Comparison of ENCODE assay signal across 12 cellular contexts in genomic region chr2:10620481-10620880, GRCh38.
DNase-seq lines count a peak whose midpoint lies in the region; ATAC-seq and TF ChIP-seq lines count a peak whose summit lies in the region.
"Had no signal": no experiment of that assay in that cellular context is flagged by ENCODE, and none has a peak within 500 bp of the region (broad histone marks: within the 10 kb centered on the region; RNA-seq: fewer than 3 reads in every experiment).

No MANE protein-coding gene starts in this region.

- H3K27me3 ChIP-seq in PC-3 (ENCODE audit: low read length): no peaks in the 10 kb centered on the region
- no peaks in the 10 kb centered on the region for H3K27me3 ChIP-seq in lower lobe of right lung (ENCODE audit: low read depth)
- H3K27me3 ChIP-seq in H7 (ENCODE audit: control insufficient read depth, insufficient read depth, low read length): no peaks in the 10 kb centered on the region
- H3K27me3 ChIP-seq: BE2C had no signal

- no TSS peak for BruUV-seq in PC-3 (replicated peaks; lab: Mats Ljungman, UMichigan)

- no peak overlapping the region for H3K9ac ChIP-seq in PC-3 (ENCODE audit: low read length)

- H3K36me3 Mint-ChIP-seq in activated CD8-positive, alpha-beta memory T cell treated with anti-CD3 and anti-CD28 coated beads, Interleukin-2, amount 10 ng/mL, durations not matched to agents 7 days and 5 days: peaks cover 50% of the 10 kb centered on the region
- peaks cover 43% of the 10 kb centered on the region for H3K36me3 Mint-ChIP-seq in stimulated activated effector memory CD8-positive, alpha-beta T cell treated with anti-CD3 and anti-CD28 coated beads, Interleukin-12 subunit alpha, Interleukin-12 subunit beta, amount 100 ng/mL, for 72 hours

- no peaks in the 10 kb centered on the region for H3K27me3 Mint-ChIP-seq in activated CD8-positive, alpha-beta memory T cell treated with anti-CD3 and anti-CD28 coated beads, Interleukin-2, amount 10 ng/mL, durations not matched to agents 7 days and 5 days
- H3K27me3 Mint-ChIP-seq: dendritic cell treated with granulocyte-macrophage colony-stimulating factor and Interleukin-4, amounts not matched to agents 40 ng/mL and 50 ng/mL, for 4 days had no signal

- H3K9me3 Mint-ChIP-seq in activated CD8-positive, alpha-beta memory T cell treated with anti-CD3 and anti-CD28 coated beads, Interleukin-2, amount 10 ng/mL, durations not matched to agents 7 days and 5 days (ENCODE audit: low read depth): peaks cover 3% of the 10 kb centered on the region
- no peaks in the 10 kb centered on the region for H3K9me3 Mint-ChIP-seq in stimulated activated effector memory CD8-positive, alpha-beta T cell treated with anti-CD3 and anti-CD28 coated beads, Interleukin-12 subunit alpha, Interleukin-12 subunit beta, amount 100 ng/mL, for 72 hours
- H3K9me3 Mint-ChIP-seq: dendritic cell treated with granulocyte-macrophage colony-stimulating factor and Interleukin-4, amounts not matched to agents 40 ng/mL and 50 ng/mL, for 4 days had no signal

- ATAC-seq in activated CD8-positive, alpha-beta memory T cell treated with anti-CD3 and anti-CD28 coated beads, Interleukin-2, amount 10 ng/mL, durations not matched to agents 7 days and 5 days: peak; percentile 94
- ATAC-seq in PC-3: no peak
- peak; percentile 98 for ATAC-seq in stimulated activated effector memory CD8-positive, alpha-beta T cell treated with anti-CD3 and anti-CD28 coated beads, Interleukin-12 subunit alpha, Interleukin-12 subunit beta, amount 100 ng/mL, for 72 hours
- ATAC-seq in lower lobe of right lung: no peak
- ATAC-seq in left lobe of liver: no peak
- ATAC-seq: psoas muscle had no signal

- H3K9me3 ChIP-seq in PC-3 (ENCODE audit: low read length) (no peaks in the 10 kb centered on the region), lower lobe of right lung (no peaks in the 10 kb centered on the region)
- H3K9me3 ChIP-seq: BE2C, psoas muscle had no signal

- H3K27ac ChIP-seq in PC-3 (ENCODE audit: low read length): no peak overlapping the region
- H3K27ac ChIP-seq in lower lobe of right lung: no peak overlapping the region
- H3K27ac ChIP-seq: psoas muscle had no signal

- DNase-seq in activated CD8-positive, alpha-beta memory T cell treated with anti-CD3 and anti-CD28 coated beads, Interleukin-2, amount 10 ng/mL, durations not matched to agents 7 days and 5 days: peak; percentile 44
- DNase-seq in activated CD8-positive, alpha-beta memory T cell treated with anti-CD3 and anti-CD28 coated beads, Interleukin-2, amount 50 U/mL, for 4 hours: no peak
- DNase-seq in PC-3 (peak; percentile 26), epithelial cell of esophagus (ENCODE audit: low read depth) (peak; percentile 29), lower lobe of right lung (no peak), left lobe of liver (ENCODE audit: low spot score) (no peak), H7 (no peak)
- no peak for DNase-seq in stimulated activated effector memory CD8-positive, alpha-beta T cell treated with anti-CD3 and anti-CD28 coated beads, Interleukin-12 subunit alpha, Interleukin-12 subunit beta, amount 100 ng/mL, for 72 hours (ENCODE audit: low spot score in 2 of 2)
- DNase-seq: BE2C, islet precursor cell, psoas muscle had no signal

- H3K4me1 ChIP-seq in PC-3 (ENCODE audit: insufficient read depth, low read length): peaks cover 20% of the 10 kb centered on the region
- H3K4me1 ChIP-seq in lower lobe of right lung: peaks cover 5% of the 10 kb centered on the region
- H3K4me1 ChIP-seq: BE2C had no signal

- H4K20me1 ChIP-seq in PC-3 (ENCODE audit: low read length): no peaks in the 10 kb centered on the region

- peaks cover 4% of the 10 kb centered on the region for H3F3A ChIP-seq in PC-3 (ENCODE audit: low read length, unreplicated experiment)

- H3K27ac Mint-ChIP-seq in activated CD8-positive, alpha-beta memory T cell treated with anti-CD3 and anti-CD28 coated beads, Interleukin-2, amount 10 ng/mL, durations not matched to agents 7 days and 5 days: peak overlapping the region; percentile 69
- peak overlapping the region; percentile 23 for H3K27ac Mint-ChIP-seq in stimulated activated effector memory CD8-positive, alpha-beta T cell treated with anti-CD3 and anti-CD28 coated beads, Interleukin-12 subunit alpha, Interleukin-12 subunit beta, amount 100 ng/mL, for 72 hours
- H3K27ac Mint-ChIP-seq: dendritic cell treated with granulocyte-macrophage colony-stimulating factor and Interleukin-4, amounts not matched to agents 40 ng/mL and 50 ng/mL, for 4 days had no signal

- intact Hi-C loops in PC-3 (cut with micrococcal nuclease) (no loop called here), lower lobe of right lung (cut with DNase I) (no loop called here)

- no peak overlapping the region for H2AFZ ChIP-seq in PC-3 (ENCODE audit: low read length)

- CTCF ChIA-PET in activated CD8-positive, alpha-beta memory T cell treated with anti-CD3 and anti-CD28 coated beads, Interleukin-2, amount 10 ng/mL, durations not matched to agents 7 days and 5 days (lab: Charles Lee): no interaction called here
- CTCF ChIA-PET in PC-3 (lab: Charles Lee): no interaction called here

- POLR2A ChIA-PET in PC-3 (lab: Charles Lee; ENCODE audit: unreplicated experiment): no interaction called here

- no peak for TF ChIP-seq CTCF in PC-3 (conservative IDR thresholded peaks at IDR 0.05; ENCODE audit: low read depth, low read length)
- TF ChIP-seq CTCF in epithelial cell of esophagus (IDR thresholded peaks at IDR 0.05; ENCODE audit: insufficient read depth, low read depth, low read length, missing control alignments): no peak
- no peak for TF ChIP-seq CTCF in lower lobe of right lung (IDR thresholded peaks at IDR 0.05)

- H3K4me3 ChIP-seq in PC-3 (ENCODE audit: low read length) (no peak overlapping the region), epithelial cell of esophagus (ENCODE audit: low read length) (no peak overlapping the region), lower lobe of right lung (no peak overlapping the region), H7 (ENCODE audit: insufficient read depth, low read depth, low read length) (no peak overlapping the region)
- H3K4me3 ChIP-seq: psoas muscle had no signal

- no peak overlapping the region for H3K4me3 Mint-ChIP-seq in activated CD8-positive, alpha-beta memory T cell treated with anti-CD3 and anti-CD28 coated beads, Interleukin-2, amount 10 ng/mL, durations not matched to agents 7 days and 5 days
- H3K4me3 Mint-ChIP-seq in stimulated activated effector memory CD8-positive, alpha-beta T cell treated with anti-CD3 and anti-CD28 coated beads, Interleukin-12 subunit alpha, Interleukin-12 subunit beta, amount 100 ng/mL, for 72 hours: peak overlapping the region; percentile 9
- H3K4me3 Mint-ChIP-seq: dendritic cell treated with granulocyte-macrophage colony-stimulating factor and Interleukin-4, amounts not matched to agents 40 ng/mL and 50 ng/mL, for 4 days had no signal

- no peaks in the 10 kb centered on the region for H3K9me2 ChIP-seq in PC-3 (replicated peaks; ENCODE audit: low read length)

- H3K36me3 ChIP-seq in PC-3 (ENCODE audit: low read depth, low read length) (peaks cover 6% of the 10 kb centered on the region), lower lobe of right lung (peaks cover 15% of the 10 kb centered on the region), H7 (replicated peaks; ENCODE audit: control insufficient read depth, insufficient read depth, low read length) (no peaks in the 10 kb centered on the region; the same call in 1 of the 2 replicates)

- no peaks in the 10 kb centered on the region for H3K79me2 ChIP-seq in PC-3 (ENCODE audit: low read length)

- no peak overlapping the region for H3K4me2 ChIP-seq in PC-3 (ENCODE audit: low read length)

- peaks cover 28% of the 10 kb centered on the region for H3K4me1 Mint-ChIP-seq in activated CD8-positive, alpha-beta memory T cell treated with anti-CD3 and anti-CD28 coated beads, Interleukin-2, amount 10 ng/mL, durations not matched to agents 7 days and 5 days
- peaks cover 33% of the 10 kb centered on the region for H3K4me1 Mint-ChIP-seq in stimulated activated effector memory CD8-positive, alpha-beta T cell treated with anti-CD3 and anti-CD28 coated beads, Interleukin-12 subunit alpha, Interleukin-12 subunit beta, amount 100 ng/mL, for 72 hours

Comparison
In these comparisons a context has a peak if more than half of its experiments do, and no peak if none do; other contexts are left out.
1. DNase-seq: peak in activated CD8-positive, alpha-beta memory T cell treated with anti-CD3 and anti-CD28 coated beads, Interleukin-2, amount 10 ng/mL, durations not matched to agents 7 days and 5 days (single experiment), PC-3 (single experiment) and epithelial cell of esophagus (single experiment); none in activated CD8-positive, alpha-beta memory T cell treated with anti-CD3 and anti-CD28 coated beads, Interleukin-2, amount 50 U/mL, for 4 hours (single experiment), stimulated activated effector memory CD8-positive, alpha-beta T cell treated with anti-CD3 and anti-CD28 coated beads, Interleukin-12 subunit alpha, Interleukin-12 subunit beta, amount 100 ng/mL, for 72 hours (0 of 2), lower lobe of right lung (single experiment), left lobe of liver (single experiment) and H7 (single experiment).
2. ATAC-seq: peak in activated CD8-positive, alpha-beta memory T cell treated with anti-CD3 and anti-CD28 coated beads, Interleukin-2, amount 10 ng/mL, durations not matched to agents 7 days and 5 days (single experiment) and stimulated activated effector memory CD8-positive, alpha-beta T cell treated with anti-CD3 and anti-CD28 coated beads, Interleukin-12 subunit alpha, Interleukin-12 subunit beta, amount 100 ng/mL, for 72 hours (single experiment); none in PC-3 (single experiment), lower lobe of right lung (0 of 2) and left lobe of liver (single experiment).